ENCODE assay signal across 28 cellular contexts in the genomic region with DNA sequence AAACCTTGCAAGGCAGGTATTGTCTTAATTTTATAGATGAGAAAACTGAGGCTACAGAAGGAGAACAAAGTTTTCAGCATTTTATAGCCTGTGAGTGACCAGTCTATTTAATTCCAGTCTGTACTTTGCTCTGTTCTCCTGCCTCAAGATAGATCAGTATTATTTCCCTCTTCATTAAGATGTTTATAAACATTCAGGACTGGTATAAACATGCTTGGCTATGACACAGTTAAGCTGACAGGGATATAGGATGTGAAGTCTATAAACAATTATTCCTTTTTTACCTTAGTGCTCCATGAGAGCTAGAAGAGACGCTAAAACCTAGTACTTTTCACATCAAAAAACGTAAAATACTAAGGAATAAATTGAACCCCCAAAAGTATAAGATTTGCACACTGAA.
"Had no signal": no experiment of that assay in that cellular context is flagged by ENCODE, and none has a peak within 500 bp of the region (broad histone marks: within the 10 kb centered on the region; RNA-seq: fewer than 3 reads in every experiment).

No MANE protein-coding gene starts in this region.

- H3K27me3 ChIP-seq: cardiac muscle cell, MG63, SJSA1 had no signal

- H3K4me1 Mint-ChIP-seq: activated CD4-positive, alpha-beta T cell treated with anti-CD3 and anti-CD28 coated beads, Interleukin-2, amount 10 ng/mL, durations not matched to agents 24 days and 14 days had no signal

- H3K4me3 ChIP-seq: cardiac muscle cell, MG63, SJSA1 had no signal

- H3K4me2 ChIP-seq: SK-N-SH had no signal

- H3K27me3 Mint-ChIP-seq: activated CD4-positive, alpha-beta T cell treated with anti-CD3 and anti-CD28 coated beads, Interleukin-2, amount 10 ng/mL, durations not matched to agents 24 days and 14 days; activated CD8-positive, alpha-beta T cell treated with anti-CD3 and anti-CD28 coated beads for 36 hours; activated naive CD8-positive, alpha-beta T cell treated with anti-CD3 and anti-CD28 coated beads for 36 hours; activated T-helper 17 cell treated with anti-CD3 and anti-CD28 coated beads, Interleukin-2, amount 50 U/mL, for 72 hours had no signal

- ATAC-seq: activated CD8-positive, alpha-beta T cell treated with anti-CD3 and anti-CD28 coated beads for 36 hours; activated T-cell treated with anti-CD3 and anti-CD28 coated beads, Interleukin-2, amount 50 U/mL, for 72 hours; activated T-helper 17 cell treated with anti-CD3 and anti-CD28 coated beads, Interleukin-2, amount 50 U/mL, for 72 hours; Panc1 had no signal

- H3K36me3 ChIP-seq: cardiac muscle cell, SJSA1 had no signal

- H3K27ac Mint-ChIP-seq: activated CD4-positive, alpha-beta T cell treated with anti-CD3 and anti-CD28 coated beads, Interleukin-2, amount 10 ng/mL, durations not matched to agents 24 days and 14 days; activated CD8-positive, alpha-beta T cell treated with anti-CD3 and anti-CD28 coated beads for 36 hours; activated naive CD8-positive, alpha-beta T cell treated with anti-CD3 and anti-CD28 coated beads for 36 hours; activated T-cell treated with anti-CD3 and anti-CD28 coated beads, Interleukin-2, amount 50 U/mL, for 72 hours; activated T-helper 17 cell treated with anti-CD3 and anti-CD28 coated beads, Interleukin-2, amount 50 U/mL, for 72 hours; T-helper 1 cell treated with Interleukin-12 subunit alpha and Interleukin-12 subunit beta and Interleukin-4 antibody, amounts not matched to agents 30 μg/mL and 1 μg/mL, for 36 hours; T-helper 2 cell treated with Interferon-gamma antibody and Interleukin-4, amounts not matched to agents 5 μg/mL and 100 μg/mL, for 36 hours had no signal

- H3K9ac ChIP-seq: SK-N-SH had no signal

- H3K4me3 Mint-ChIP-seq: activated CD4-positive, alpha-beta T cell treated with anti-CD3 and anti-CD28 coated beads, Interleukin-2, amount 10 ng/mL, durations not matched to agents 24 days and 14 days; activated CD8-positive, alpha-beta T cell treated with anti-CD3 and anti-CD28 coated beads for 36 hours; activated naive CD8-positive, alpha-beta T cell treated with anti-CD3 and anti-CD28 coated beads for 36 hours; activated T-cell treated with anti-CD3 and anti-CD28 coated beads, Interleukin-2, amount 50 U/mL, for 72 hours; activated T-helper 17 cell treated with anti-CD3 and anti-CD28 coated beads, Interleukin-2, amount 50 U/mL, for 72 hours; T-helper 1 cell treated with Interleukin-12 subunit alpha and Interleukin-12 subunit beta and Interleukin-4 antibody, amounts not matched to agents 30 μg/mL and 1 μg/mL, for 36 hours; T-helper 2 cell treated with Interferon-gamma antibody and Interleukin-4, amounts not matched to agents 5 μg/mL and 100 μg/mL, for 36 hours had no signal

- H3K27ac ChIP-seq: cardiac muscle cell, SJSA1 had no signal

- DNase-seq: activated CD4-positive, alpha-beta T cell treated with anti-CD3 and anti-CD28 coated beads, Interleukin-2, amount 10 ng/mL, durations not matched to agents 24 days and 14 days; activated CD4-positive, alpha-beta T cell treated with anti-CD3 and anti-CD28 coated beads, Interleukin-2, amount 50 U/mL, for 4 hours; activated CD8-positive, alpha-beta T cell treated with anti-CD3 and anti-CD28 coated beads for 36 hours; activated effector memory CD4-positive, alpha-beta T cell treated with anti-CD3 and anti-CD28 coated beads, Interleukin-2, amount 50 U/mL, for 16 hours; activated naive CD4-positive, alpha-beta T cell; activated naive CD4-positive, alpha-beta T cell treated with anti-CD3 and anti-CD28 coated beads, Interleukin-2, amount 50 U/mL, for 16 hours; activated naive CD8-positive, alpha-beta T cell treated with anti-CD3 and anti-CD28 coated beads for 36 hours; activated T-cell treated with anti-CD3 and anti-CD28 coated beads, Interleukin-2, amount 50 U/mL, for 1 hour; activated T-cell treated with anti-CD3 and anti-CD28 coated beads, Interleukin-2, amount 50 U/mL, for 72 hours; amniotic stem cell; aorta; Kasumi-1; KG1; MG63; NCI-H1048; NCI-H1436 treated with DMSO at 0.1 percent for 48 hours; NCI-H1694 treated with DMSO at 0.1 percent for 48 hours; NCI-H2029; NCI-H345; NCI-H524 treated with DMSO at 0.1 percent for 48 hours; SHP77 treated with DMSO at 0.1 percent for 48 hours; SK-N-SH had no signal
